In the genomic region with DNA sequence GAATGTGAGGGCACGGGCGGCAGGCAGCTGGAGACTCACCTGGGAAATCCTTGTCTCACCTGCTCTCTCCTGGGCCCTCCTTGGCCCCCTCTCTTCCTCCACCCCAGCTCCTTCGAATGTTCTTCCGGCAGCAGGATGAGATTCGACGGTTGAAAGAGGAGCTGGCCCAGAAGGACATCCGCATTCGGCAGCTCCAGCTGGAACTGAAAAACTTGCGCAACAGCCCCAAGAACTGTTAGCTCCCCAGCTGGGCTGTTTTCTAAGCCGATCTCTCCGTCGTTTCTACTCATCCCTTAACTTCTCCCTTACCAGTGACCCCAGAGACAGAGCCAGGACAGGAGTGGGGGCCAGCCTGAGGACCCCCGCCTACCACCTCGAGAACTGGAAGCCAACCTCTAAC, we compare ENCODE assay signal across 12 cellular contexts.
DNase-seq lines count a peak whose midpoint lies in the region; ATAC-seq and TF ChIP-seq lines count a peak whose summit lies in the region.
"Had no signal": no experiment of that assay in that cellular context is flagged by ENCODE, and none has a peak within 500 bp of the region (broad histone marks: within the 10 kb centered on the region; RNA-seq: fewer than 3 reads in every experiment).

No MANE protein-coding gene starts in this region.

- no peaks in the 10 kb centered on the region for H4K20me1 ChIP-seq in BLaER1 treated with 17β-estradiol and CSF1 and Interleukin-3, amounts not matched to agents 10 nM and 100 nM

- no peak for TF ChIP-seq POLR2A in ovary (IDR thresholded peaks at IDR 0.05)

- ATAC-seq in Right ventricle myocardium superior (ENCODE audit: poor library complexity): peak; percentile 65
- no peak for ATAC-seq in HG02610 (IDR thresholded peaks at IDR 0.05; ENCODE audit: unreplicated experiment)
- no peak for ATAC-seq in HG03521 (IDR thresholded peaks at IDR 0.05; ENCODE audit: unreplicated experiment)
- no peak for ATAC-seq in GM18870 (IDR thresholded peaks at IDR 0.05; ENCODE audit: unreplicated experiment)

- peaks cover 0 to 40% (median 26%) of the 10 kb centered on the region in 10 experiments; a peak in 17 of 20 replicates for H3K4me1 ChIP-seq in BLaER1 treated with 17β-estradiol and CSF1 and Interleukin-3, amounts not matched to agents 10 nM and 100 nM
- H3K4me1 ChIP-seq in ovary (ENCODE audit: insufficient read depth): peaks cover 16% of the 10 kb centered on the region

- 0 out of 22 replicates have a peak, but pooled peaks cover 0 to 5% (median 0%) of the 10 kb centered on the region in 11 experiments for H3K36me3 ChIP-seq in BLaER1 treated with 17β-estradiol and CSF1 and Interleukin-3, amounts not matched to agents 10 nM and 100 nM
- no peaks in the 10 kb centered on the region for H3K36me3 ChIP-seq in ovary

- H3K9me3 ChIP-seq in BLaER1 treated with 17β-estradiol and CSF1 and Interleukin-3, amounts not matched to agents 10 nM and 100 nM (replicated peaks in 1 of 11): no peaks in the 10 kb centered on the region
- H3K9me3 ChIP-seq in ovary: no peaks in the 10 kb centered on the region
- H3K9me3 ChIP-seq: tibial nerve had no signal

- H3K4me3 ChIP-seq in BLaER1 treated with 17β-estradiol and CSF1 and Interleukin-3, amounts not matched to agents 10 nM and 100 nM: peak overlapping the region in 1 of 10 experiments; percentile 13; a peak in 1 of 20 replicates
- H3K4me3 ChIP-seq in ovary: no peak overlapping the region
- H3K4me3 ChIP-seq: tibial nerve had no signal

- POLR2A ChIA-PET in GM10248 (lab: Yijun Ruan, JAX): no interaction called here

- TF ChIP-seq CTCF in ovary (IDR thresholded peaks at IDR 0.05): no peak
- TF ChIP-seq CTCF in GM10248 (IDR thresholded peaks at IDR 0.05; ENCODE audit: control extremely low read depth, extremely low read depth, low read depth, missing control alignments): no peak

- H3K4me2 ChIP-seq in BLaER1 treated with 17β-estradiol and CSF1 and Interleukin-3, amounts not matched to agents 10 nM and 100 nM: peak overlapping the region; percentile 56 to 87 (median 71)

- 32 to 35% (median 34%) methylated on average over 14 of the region's 14 CpGs for WGBS in ovary, 3 donors

- intact Hi-C loops in Right ventricle myocardium superior (cut with DNase I) (loop anchor here (5.0 kb wide), 1 partner anchor 152 kb away; no protein-coding TSS in a partner anchor), ovary (cut with DNase I) (loop anchor here in 2 of 4 donors (5.0 kb wide), 2 partner anchors 38 to 152 kb away; no protein-coding TSS in a partner anchor)

- CTCF ChIA-PET in GM10248 (lab: Yijun Ruan, JAX): interaction anchor here (0.7 to 2.5 kb wide), 4 partner anchors 9 to 171 kb away, joined by 3 to 10 read pairs (median 4); no protein-coding TSS in a partner anchor

- TF ChIP-seq EP300 in ovary (IDR thresholded peaks at IDR 0.05): no peak

- H3K27me3 ChIP-seq in BLaER1 treated with 17β-estradiol and CSF1 and Interleukin-3, amounts not matched to agents 10 nM and 100 nM: no peaks in the 10 kb centered on the region
- no peaks in the 10 kb centered on the region for H3K27me3 ChIP-seq in ovary
- H3K27me3 ChIP-seq: tibial nerve had no signal

- peak overlapping the region in 8 of 11 experiments; percentile 46 to 66 (median 55); a peak in 17 of 22 replicates for H3K9ac ChIP-seq in BLaER1 treated with 17β-estradiol and CSF1 and Interleukin-3, amounts not matched to agents 10 nM and 100 nM

- H3K27ac ChIP-seq in BLaER1 treated with 17β-estradiol and CSF1 and Interleukin-3, amounts not matched to agents 10 nM and 100 nM: peak overlapping the region in 9 of 11 experiments; percentile 35 to 82 (median 76); a peak in 18 of 22 replicates
- peak overlapping the region in 1 of 2 donors; percentile 63 for H3K27ac ChIP-seq in ovary
- H3K27ac ChIP-seq: tibial nerve had no signal

- peak; percentile 82 for DNase-seq in SIG-M5 treated with dmso at 0.1 percent for 504 hours (lab: John Stamatoyannopoulos, UW; ENCODE audit: unreplicated experiment)
- DNase-seq in Right ventricle myocardium superior: peak; percentile 76
- peak; percentile 53 to 81 (median 69) for DNase-seq in ovary
- DNase-seq in GM10248 (ENCODE audit: extremely low spot score): no peak
- DNase-seq: C1 segment of cervical spinal cord, HFFc6, NCI-H524 treated with DMSO at 0.1 percent for 48 hours had no signal
